13 cellular contexts compared by ENCODE assay signal in genomic region chr13:32445461-32445860, GRCh38. TPM values are rescaled to one million over a fixed set of nuclear protein-coding genes. Genes with fewer than 3 reads are reported as not detected.
DNase-seq lines count a peak whose midpoint lies in the region; ATAC-seq and TF ChIP-seq lines count a peak whose summit lies in the region.
"Had no signal": no experiment of that assay in that cellular context is flagged by ENCODE, and none has a peak within 500 bp of the region (broad histone marks: within the 10 kb centered on the region; RNA-seq: fewer than 3 reads in every experiment).

No MANE protein-coding gene starts in this region.

- DNase-seq in LHCN-M2 (ENCODE audit: low read depth) (peak; percentile 20), astrocyte of the hippocampus (ENCODE audit: low read depth, low spot score) (peak; percentile 74), myocyte (ENCODE audit: low read depth) (peak; percentile 62), GM13977 (ENCODE audit: low spot score) (no peak)
- DNase-seq: CD4-positive, CD25-positive, alpha-beta regulatory T cell; CD8-positive, alpha-beta T cell; DMS153; DND-41; H9 had no signal

- in situ Hi-C loops in GM13977 (cut with MboI; ENCODE audit: low pct_unique_long_range_greater_than_20kb, low sequenced_read_pairs, unreplicated experiment), result no loop called here

- ATAC-seq in GM21526 (IDR thresholded peaks at IDR 0.05; ENCODE audit: low FRiP score, unreplicated experiment) (no peak), SK-N-SH treated with all-trans-retinoic acid at 6 μM for 48 hours (no peak)
- ATAC-seq: CD8-positive, alpha-beta T cell; GM23338; HCT116 had no signal

- TF ChIP-seq CTCF in GM13977 (IDR thresholded peaks at IDR 0.05; ENCODE audit: extremely low read depth, insufficient read depth, missing control alignments), result no peak

TF ChIP-seq in SK-N-SH treated with all-trans-retinoic acid at 6 μM for 48 hours, 23 proteins besides CTCF, POLR2A, EP300 and RAD21:
- TF ChIP-seq TOX (CRISPR knock-in tag; IDR thresholded peaks at IDR 0.05; ENCODE audit: borderline replicate concordance) (no peak), BACH2 (CRISPR knock-in tag; IDR thresholded peaks at IDR 0.05; ENCODE audit: borderline replicate concordance) (no peak), OSR1 (CRISPR knock-in tag; IDR thresholded peaks at IDR 0.05) (no peak), POU6F1 (CRISPR knock-in tag; IDR thresholded peaks at IDR 0.05; ENCODE audit: borderline replicate concordance, low read depth) (no peak), RARB (CRISPR knock-in tag; IDR thresholded peaks at IDR 0.05) (no peak), CREB5 (CRISPR knock-in tag; IDR thresholded peaks at IDR 0.05; ENCODE audit: low read depth) (no peak), ZNF70 (CRISPR knock-in tag; IDR thresholded peaks at IDR 0.05) (no peak), ZNF8 (CRISPR knock-in tag; IDR thresholded peaks at IDR 0.05) (no peak), ESRRG (CRISPR knock-in tag; IDR thresholded peaks at IDR 0.05) (no peak), TCF4 (CRISPR knock-in tag; IDR thresholded peaks at IDR 0.05; ENCODE audit: borderline replicate concordance) (no peak), CSDC2 (CRISPR knock-in tag; IDR thresholded peaks at IDR 0.05) (no peak), ZFP30 (CRISPR knock-in tag; IDR thresholded peaks at IDR 0.05) (no peak), SNAI2 (CRISPR knock-in tag; IDR thresholded peaks at IDR 0.05) (no peak), ZNF565 (CRISPR knock-in tag; conservative IDR thresholded peaks at IDR 0.05; ENCODE audit: low read depth) (no peak), ISL1 (CRISPR knock-in tag; IDR thresholded peaks at IDR 0.05) (no peak), ZFP3 (CRISPR knock-in tag; IDR thresholded peaks at IDR 0.05) (no peak), ARNTL (CRISPR knock-in tag; IDR thresholded peaks at IDR 0.05; ENCODE audit: borderline replicate concordance, low read depth) (no peak), TSHZ2 (CRISPR knock-in tag; IDR thresholded peaks at IDR 0.05) (no peak), GLIS3 (CRISPR knock-in tag; IDR thresholded peaks at IDR 0.05) (no peak), PPARA (CRISPR knock-in tag; IDR thresholded peaks at IDR 0.05; ENCODE audit: borderline replicate concordance) (no peak)

RNA-seq across cellular contexts. Expression of gene N4BP2L1, which starts 17.5 kb away (rescaled TPM):
- 0.19 and 2.1 TPM in 2 replicates for total RNA-seq in LHCN-M2 (2014; rRNA removed)
- 0.52 TPM for polyA plus RNA-seq in LHCN-M2 (2012)
- 2.4 and 5.9 TPM in 2 replicates for total RNA-seq in myocyte
- polyA plus RNA-seq in myocyte (2012), result 3.5 TPM
